ENCODE assay signal across 19 cellular contexts in the genomic region with DNA sequence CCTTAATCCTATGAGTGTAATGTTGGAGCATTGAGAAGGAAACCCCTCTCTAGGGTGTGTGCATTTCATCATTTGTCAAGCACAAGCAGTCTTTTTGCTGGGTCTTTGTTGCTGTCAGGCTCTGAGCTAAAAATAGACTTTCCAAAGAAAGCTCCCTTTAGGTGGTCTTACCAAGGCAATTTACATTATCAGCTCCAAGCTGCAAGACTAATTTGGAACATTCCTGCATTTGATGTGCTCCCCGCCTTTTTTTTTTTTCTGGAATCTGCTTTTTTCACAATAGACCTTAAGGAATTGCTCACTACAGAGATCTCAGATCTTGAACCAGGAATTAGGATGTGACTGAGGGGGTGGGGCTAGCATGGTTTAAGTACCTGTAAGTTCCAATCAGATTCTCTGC.
DNase-seq lines count a peak whose midpoint lies in the region; ATAC-seq and TF ChIP-seq lines count a peak whose summit lies in the region.
"Had no signal": no experiment of that assay in that cellular context is flagged by ENCODE, and none has a peak within 500 bp of the region (broad histone marks: within the 10 kb centered on the region; RNA-seq: fewer than 3 reads in every experiment).

No MANE protein-coding gene starts in this region.

- H3K4me3 ChIP-seq in GM23338, result no peak overlapping the region
- no peak overlapping the region for H3K4me3 ChIP-seq in NT2/D1 (ENCODE audit: insufficient read length, low read depth)
- H3K4me3 ChIP-seq in uterus, result no peak overlapping the region
- no peak overlapping the region for H3K4me3 ChIP-seq in PC-9
- H3K4me3 ChIP-seq: SJSA1 had no signal

- H3K36me3 ChIP-seq in GM23338 (ENCODE audit: insufficient read depth), result no peaks in the 10 kb centered on the region
- H3K36me3 ChIP-seq in NT2/D1 (ENCODE audit: insufficient read depth, insufficient read length, low read length), result no peaks in the 10 kb centered on the region
- no peaks in the 10 kb centered on the region for H3K36me3 ChIP-seq in uterus
- H3K36me3 ChIP-seq in PC-9 (ENCODE audit: low read depth), result no peaks in the 10 kb centered on the region
- H3K36me3 ChIP-seq: BE2C, SJSA1 had no signal

- no TSS peak for BruUV-seq in PC-9 (replicated peaks; lab: Mats Ljungman, UMichigan)

- no peaks in the 10 kb centered on the region for H3K27me3 ChIP-seq in GM23338 (ENCODE audit: insufficient read depth)
- no peaks in the 10 kb centered on the region for H3K27me3 ChIP-seq in NT2/D1 (ENCODE audit: insufficient read depth, insufficient read length)
- no peaks in the 10 kb centered on the region for H3K27me3 ChIP-seq in uterus
- H3K27me3 ChIP-seq in PC-9 (ENCODE audit: insufficient read depth, low read depth), result no peaks in the 10 kb centered on the region
- H3K27me3 ChIP-seq: BE2C, SJSA1 had no signal

- ATAC-seq in GM23338, result peak; percentile 64
- ATAC-seq in HG03571 (IDR thresholded peaks at IDR 0.05; ENCODE audit: unreplicated experiment), result no peak
- ATAC-seq: Right ventricle myocardium inferior had no signal

- H2AFZ ChIP-seq in GM23338 (peak overlapping the region; percentile 18; the same call in 1 of the 2 replicates), PC-9 (no peak overlapping the region)

- peaks cover 16% of the 10 kb centered on the region for H3K4me1 Mint-ChIP-seq in GM23338
- H3K4me1 Mint-ChIP-seq: IgD-negative memory B cell had no signal

- peaks cover 17% of the 10 kb centered on the region; the same call in 1 of the 2 replicates for H3K4me1 ChIP-seq in GM23338 (ENCODE audit: insufficient read depth)
- no peaks in the 10 kb centered on the region for H3K4me1 ChIP-seq in NT2/D1 (ENCODE audit: insufficient read depth, insufficient read length)
- H3K4me1 ChIP-seq in uterus, result no peaks in the 10 kb centered on the region
- H3K4me1 ChIP-seq in PC-9 (replicated peaks; ENCODE audit: insufficient read depth), result no peaks in the 10 kb centered on the region
- H3K4me1 ChIP-seq: BE2C, SJSA1 had no signal

- no peaks in the 10 kb centered on the region for H3K79me2 ChIP-seq in GM23338 (replicated peaks; ENCODE audit: insufficient read depth)
- H3K79me2 ChIP-seq in PC-9 (ENCODE audit: low read depth), result no peaks in the 10 kb centered on the region

- no peaks in the 10 kb centered on the region for H3F3A ChIP-seq in GM23338 (replicated peaks; ENCODE audit: low read depth)
- no peaks in the 10 kb centered on the region for H3F3A ChIP-seq in PC-9 (ENCODE audit: insufficient read depth, low read depth)

- H3K9me2 ChIP-seq in GM23338 (ENCODE audit: insufficient read depth) (no peaks in the 10 kb centered on the region), PC-9 (ENCODE audit: insufficient read depth) (no peaks in the 10 kb centered on the region)

- peaks cover 11% of the 10 kb centered on the region; the same call in 2 of the 3 replicates for H3K36me3 Mint-ChIP-seq in GM23338 (ENCODE audit: low read depth)
- H3K36me3 Mint-ChIP-seq: IgD-negative memory B cell had no signal

- CTCF ChIA-PET in PC-9 (lab: Charles Lee), result no interaction called here

- H3K9ac ChIP-seq in NT2/D1 (ENCODE audit: insufficient read length, low read depth), result no peak overlapping the region

- POLR2A ChIA-PET in PC-9 (lab: Charles Lee; ENCODE audit: unreplicated experiment), result no interaction called here

- no peak for TF ChIP-seq POLR2A in uterus (IDR thresholded peaks at IDR 0.05)

- no peak for TF ChIP-seq CTCF in GM23338 (conservative IDR thresholded peaks at IDR 0.05; ENCODE audit: low read depth in 2 of 2)
- no peak for TF ChIP-seq CTCF in uterus (IDR thresholded peaks at IDR 0.05)
- no peak for TF ChIP-seq CTCF in PC-9 (conservative IDR thresholded peaks at IDR 0.05)

- H3K9me3 ChIP-seq in NT2/D1 (ENCODE audit: insufficient read depth, low read length) (peaks cover 11% of the 10 kb centered on the region), uterus (no peaks in the 10 kb centered on the region), PC-9 (ENCODE audit: insufficient read depth, low read depth) (no peaks in the 10 kb centered on the region)
- H3K9me3 ChIP-seq: BE2C, SJSA1 had no signal

- H3K27ac ChIP-seq in GM23338 (ENCODE audit: low read depth), result 0 out of 2 replicates have a peak overlapping the region, but pooled peaks have one; percentile 41
- H3K27ac ChIP-seq in uterus, result peak overlapping the region; percentile 67
- no peak overlapping the region for H3K27ac ChIP-seq in PC-9
- H3K27ac ChIP-seq: SJSA1 had no signal

- peaks cover 3% of the 10 kb centered on the region for H3K27me3 Mint-ChIP-seq in GM23338 (ENCODE audit: insufficient read depth, low read depth, poor library complexity)
- H3K27me3 Mint-ChIP-seq: IgD-negative memory B cell had no signal

- H3K4me3 Mint-ChIP-seq in GM23338, result 0 out of 3 replicates have a peak overlapping the region, but pooled peaks have one; percentile 14
- H3K4me3 Mint-ChIP-seq: IgD-negative memory B cell had no signal

- intact Hi-C loops in uterus (cut with DNase I; ENCODE audit: low total_unique reads), result no loop called here
- intact Hi-C loops in PC-9 (cut with micrococcal nuclease; ENCODE audit: unreplicated experiment), result no loop called here

- no peak overlapping the region for H3K27ac Mint-ChIP-seq in GM23338
- H3K27ac Mint-ChIP-seq: IgD-negative memory B cell had no signal

- H4K20me1 ChIP-seq in GM23338 (replicated peaks; ENCODE audit: insufficient read depth) (no peaks in the 10 kb centered on the region), PC-9 (ENCODE audit: insufficient read depth) (no peaks in the 10 kb centered on the region)

- H3K9me3 Mint-ChIP-seq in GM23338, result peaks cover 32% of the 10 kb centered on the region

- H3K4me2 ChIP-seq in GM23338 (peak overlapping the region; percentile 49), PC-9 (no peak overlapping the region)

- peak; percentile 51 for DNase-seq in GM23338 (ENCODE audit: low spot score)
- DNase-seq in NT2/D1 (ENCODE audit: low read depth, low spot score), result peak; percentile 79
- DNase-seq in iPS-NIHi7 (ENCODE audit: extremely low spot score), result peak; percentile 38
- no peak for DNase-seq in uterus
- no peak for DNase-seq in PC-9
- DNase-seq in Ammon's horn (ENCODE audit: low spot score), result no peak
- DNase-seq: BE2C, EL, HCEC 1CT, NCI-H1105 treated with DMSO at 0.1 percent for 48 hours, NCI-H1694, NCI-H2081, NCI-H2171, NCI-H524 treated with DMSO at 0.1 percent for 48 hours, NCI-H82 had no signal

TF ChIP-seq in GM23338, 12 proteins besides CTCF, POLR2A, EP300 and RAD21:
- TF ChIP-seq ZNF331 (CRISPR knock-in tag; IDR thresholded peaks at IDR 0.05; ENCODE audit: low read depth), result no peak

Comparison
In these comparisons a context has a peak if more than half of its experiments do, and no peak if none do; other contexts are left out.
1. DNase-seq: peak in GM23338 (single experiment), NT2/D1 (single experiment) and iPS-NIHi7 (single experiment); none in uterus (0 of 2), PC-9 (0 of 2) and Ammon's horn (single experiment).